Comparison of ENCODE assay signal across 9 cellular contexts in genomic region chr12:68933564-68933893, GRCh38. TPM values are rescaled to one million over a fixed set of nuclear protein-coding genes. Genes with fewer than 3 reads are reported as not detected.
DNase-seq lines count a peak whose midpoint lies in the region; ATAC-seq and TF ChIP-seq lines count a peak whose summit lies in the region.
"Had no signal": no experiment of that assay in that cellular context is flagged by ENCODE, and none has a peak within 500 bp of the region (broad histone marks: within the 10 kb centered on the region; RNA-seq: fewer than 3 reads in every experiment).

No MANE protein-coding gene starts in this region.

- H3K9me3 Mint-ChIP-seq in activated B cell treated with CpG ODN at 0.5 μM for 24 hours: no peaks in the 10 kb centered on the region

- H3K27ac ChIP-seq in heart right ventricle (peak overlapping the region in 8 of 10 donors; percentile 36 to 87 (median 63)), rectal smooth muscle tissue (ENCODE audit: low read depth, low read length) (no peak overlapping the region)
- H3K27ac ChIP-seq: epithelial cell of prostate had no signal

- intact Hi-C loops in activated B cell treated with CpG ODN at 0.5 μM for 24 hours (cut with micrococcal nuclease): loop anchor here (1.0 to 5.0 kb wide), 7 partner anchors 36 to 805 kb away; partner anchors contain the start of genes CPSF6, MDM2 and RAB3IP
- intact Hi-C loops in heart right ventricle (cut with DNase I): loop anchor here in 1 of 10 donors (5.0 kb wide), 1 partner anchor 481 kb away; no protein-coding TSS in a partner anchor

- no peak overlapping the region for H3K9ac ChIP-seq in rectal smooth muscle tissue (ENCODE audit: low read length)

- H3K9me3 ChIP-seq in heart right ventricle: peaks cover 0 to 4% (median 0%) of the 10 kb centered on the region in 11 donors

- DNase-seq in GM12865 (ENCODE audit: low read depth) (no peak), activated B cell treated with CpG ODN at 0.5 μM for 24 hours (no peak), heart right ventricle (no peak), NCI-H1092 (lab: John Stamatoyannopoulos, UW) (no peak), NCI-H146 (lab: John Stamatoyannopoulos, UW) (no peak), NCI-H446 treated with DMSO at 0.1 percent for 48 hours (lab: John Stamatoyannopoulos, UW) (no peak)
- no peak for DNase-seq in effector CD8-positive, alpha-beta T cell (lab: John Stamatoyannopoulos, UW)

- H3K27me3 Mint-ChIP-seq in activated B cell treated with CpG ODN at 0.5 μM for 24 hours: no peaks in the 10 kb centered on the region

- ATAC-seq in activated B cell treated with CpG ODN at 0.5 μM for 24 hours (ENCODE audit: low read depth): no peak
- peak in 6 of 8 donors; percentile 6 to 64 (median 21) for ATAC-seq in heart right ventricle

- peak overlapping the region; percentile 64 for H3K4me3 Mint-ChIP-seq in activated B cell treated with CpG ODN at 0.5 μM for 24 hours

- H3K4me3 ChIP-seq in GM12865 (ENCODE audit: low read depth, low read length) (peak overlapping the region; percentile 19), heart right ventricle (peak overlapping the region; percentile 14 to 91 (median 71)), rectal smooth muscle tissue (ENCODE audit: low read length) (peak overlapping the region; percentile 79)

- TF ChIP-seq CTCF in GM12865 (IDR thresholded peaks at IDR 0.05; ENCODE audit: insufficient read depth, low read depth, low read length, missing control alignments) (no peak), activated B cell treated with CpG ODN at 0.5 μM for 24 hours (IDR thresholded peaks at IDR 0.05) (no peak), heart right ventricle (IDR thresholded peaks at IDR 0.05) (no peak)

- H3K4me1 Mint-ChIP-seq in activated B cell treated with CpG ODN at 0.5 μM for 24 hours: peaks cover 9% of the 10 kb centered on the region

- H3K4me1 ChIP-seq in heart right ventricle: peaks cover 0 to 31% (median 13%) of the 10 kb centered on the region in 9 donors
- no peaks in the 10 kb centered on the region for H3K4me1 ChIP-seq in rectal smooth muscle tissue (ENCODE audit: control insufficient read depth, insufficient read depth, low read length)

- POLR2A ChIA-PET in activated B cell treated with CpG ODN at 0.5 μM for 24 hours (lab: Charles Lee): interaction anchor here (0.6 to 1.7 kb wide), 3 partner anchors 36 to 198 kb away, joined by 3 to 11 read pairs (median 5); partner anchors contain the start of gene MDM2

- 5 to 7% methylated on average over 25 of the region's 25 CpGs for WGBS in heart right ventricle, 2 donors

- no peaks in the 10 kb centered on the region for H3K36me3 Mint-ChIP-seq in activated B cell treated with CpG ODN at 0.5 μM for 24 hours (ENCODE audit: low read depth)

- H3K27me3 ChIP-seq in heart right ventricle (peaks cover 0 to 16% (median 10%) of the 10 kb centered on the region in 7 donors), rectal smooth muscle tissue (ENCODE audit: control insufficient read depth, insufficient read depth, low read length) (no peaks in the 10 kb centered on the region)

- H3K36me3 ChIP-seq in heart right ventricle: no peaks in the 10 kb centered on the region
- no peaks in the 10 kb centered on the region for H3K36me3 ChIP-seq in rectal smooth muscle tissue (ENCODE audit: control insufficient read depth, insufficient read depth, low read length)

- H3K27ac Mint-ChIP-seq in activated B cell treated with CpG ODN at 0.5 μM for 24 hours: no peak overlapping the region

- CTCF ChIA-PET in activated B cell treated with CpG ODN at 0.5 μM for 24 hours (lab: Charles Lee): no interaction called here

RNA-seq across cellular contexts. Expression of gene CPM, which starts 0.6 kb away (rescaled TPM):
- total RNA-seq in activated B cell treated with CpG ODN at 0.5 μM for 24 hours (6.3 and 10.1 TPM in 2 replicates), heart right ventricle (10 to 100 TPM in 2 of 10 donors, 1 to 10 TPM in 8; 2.1 to 17.8 (median 4.7) TPM)
- 1 to 10 TPM; 7.4 to 9.1 TPM for polyA plus RNA-seq in heart right ventricle

Comparison
In these comparisons a context has a peak if more than half of its experiments do, and no peak if none do; other contexts are left out.
1. H3K4me3 ChIP-seq: peak in every context shown above with its lines; median percentile 79 in rectal smooth muscle tissue; 71 in heart right ventricle; 19 in GM12865.